Comparison of ENCODE assay signal across 1 cellular context in genomic region chr20:48667889-48668413, GRCh38.
TF ChIP-seq lines count a peak whose summit lies in the region.

No MANE protein-coding gene starts in this region.

TF ChIP-seq in HepG2, 621 proteins besides CTCF, POLR2A, EP300 and RAD21 (continued from another document and continues in another):
- TF ChIP-seq, protein P1, sequence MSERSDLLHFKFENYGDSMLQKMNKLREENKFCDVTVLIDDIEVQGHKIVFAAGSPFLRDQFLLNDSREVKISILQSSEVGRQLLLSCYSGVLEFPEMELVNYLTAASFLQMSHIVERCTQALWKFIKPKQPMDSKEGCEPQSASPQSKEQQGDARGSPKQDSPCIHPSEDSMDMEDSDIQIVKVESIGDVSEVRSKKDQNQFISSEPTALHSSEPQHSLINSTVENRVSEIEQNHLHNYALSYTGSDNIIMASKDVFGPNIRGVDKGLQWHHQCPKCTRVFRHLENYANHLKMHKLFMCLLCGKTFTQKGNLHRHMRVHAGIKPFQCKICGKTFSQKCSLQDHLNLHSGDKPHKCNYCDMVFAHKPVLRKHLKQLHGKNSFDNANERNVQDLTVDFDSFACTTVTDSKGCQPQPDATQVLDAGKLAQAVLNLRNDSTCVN (CRISPR knock-in tag; IDR thresholded peaks at IDR 0.05; ENCODE audit: borderline replicate concordance) = 0 out of 2 replicates have a peak, but pooled peaks have one; percentile 38
- TF ChIP-seq FOSL1 (CRISPR knock-in tag; IDR thresholded peaks at IDR 0.05; ENCODE audit: borderline replicate concordance) (0 out of 2 replicates have a peak, but pooled peaks have one; percentile 30), NFATC3 (CRISPR knock-in tag; IDR thresholded peaks at IDR 0.05) (no peak), ARNTL (CRISPR knock-in tag; IDR thresholded peaks at IDR 0.05) (peak; percentile 47; the same call in 1 of the 2 replicates), SIN3A (IDR thresholded peaks at IDR 0.05; ENCODE audit: borderline replicate concordance, low read depth, low read length) (no peak), SALL1 (CRISPR knock-in tag; IDR thresholded peaks at IDR 0.05) (peak; percentile 26; the same call in 1 of the 2 replicates), MLLT10 (CRISPR knock-in tag; IDR thresholded peaks at IDR 0.05) (no peak), RNF2 (conservative IDR thresholded peaks at IDR 0.05; ENCODE audit: low read depth) (0 out of 2 replicates have a peak, but pooled peaks have one; percentile 53), ASH2L (IDR thresholded peaks at IDR 0.05; ENCODE audit: insufficient read length, low read depth, low read length) (peak; percentile 10), ZNF292 (CRISPR knock-in tag; IDR thresholded peaks at IDR 0.05; ENCODE audit: borderline replicate concordance, low read depth) (0 out of 2 replicates have a peak, but pooled peaks have one; percentile 33), THYN1 (CRISPR knock-in tag; IDR thresholded peaks at IDR 0.05; ENCODE audit: borderline replicate concordance, low read depth) (no peak), MYPOP (CRISPR knock-in tag; IDR thresholded peaks at IDR 0.05) (no peak), CREB3 (CRISPR knock-in tag; IDR thresholded peaks at IDR 0.05) (no peak), SRSF9 (IDR thresholded peaks at IDR 0.05; ENCODE audit: borderline replicate concordance, insufficient read depth, low read depth, low read length, poor library complexity, severe bottlenecking) (no peak), ZSCAN9 (CRISPR knock-in tag; IDR thresholded peaks at IDR 0.05; ENCODE audit: borderline replicate concordance) (0 out of 2 replicates have a peak, but pooled peaks have one; percentile 39), ZNF605 (CRISPR knock-in tag; IDR thresholded peaks at IDR 0.05) (no peak), HMG20B (CRISPR knock-in tag; conservative IDR thresholded peaks at IDR 0.05) (no peak), DMAP1 (CRISPR knock-in tag; IDR thresholded peaks at IDR 0.05) (no peak), SP1 (IDR thresholded peaks at IDR 0.05) (no peak), SP1 (CRISPR knock-in tag; IDR thresholded peaks at IDR 0.05) (no peak), ZNF414 (CRISPR knock-in tag; IDR thresholded peaks at IDR 0.05) (no peak), KLF15 (CRISPR knock-in tag; IDR thresholded peaks at IDR 0.05; ENCODE audit: borderline replicate concordance) (no peak), DNMT1 (CRISPR knock-in tag; IDR thresholded peaks at IDR 0.05) (0 out of 2 replicates have a peak, but pooled peaks have one; percentile 65), ZNF230 (CRISPR knock-in tag; IDR thresholded peaks at IDR 0.05) (no peak), ZNF253 (CRISPR knock-in tag; IDR thresholded peaks at IDR 0.05; ENCODE audit: borderline replicate concordance) (no peak), RAD51 (IDR thresholded peaks at IDR 0.05; ENCODE audit: borderline replicate concordance) (no peak), DPF2 (CRISPR knock-in tag; IDR thresholded peaks at IDR 0.05; ENCODE audit: borderline replicate concordance, low read depth) (no peak), PRDM15 (CRISPR knock-in tag; IDR thresholded peaks at IDR 0.05) (no peak), KDM6A (CRISPR knock-in tag; IDR thresholded peaks at IDR 0.05; ENCODE audit: low read depth) (no peak), ZNF12 (CRISPR knock-in tag; IDR thresholded peaks at IDR 0.05) (no peak), HDAC2 (CRISPR knock-in tag; IDR thresholded peaks at IDR 0.05) (no peak), ZNF720 (CRISPR knock-in tag; IDR thresholded peaks at IDR 0.05) (no peak), ZUFSP (CRISPR knock-in tag; IDR thresholded peaks at IDR 0.05; ENCODE audit: borderline replicate concordance) (no peak), BRF2 (CRISPR knock-in tag; IDR thresholded peaks at IDR 0.05) (no peak), SNAPC5 (CRISPR knock-in tag; IDR thresholded peaks at IDR 0.05; ENCODE audit: borderline replicate concordance) (no peak), TOE1 (CRISPR knock-in tag; IDR thresholded peaks at IDR 0.05) (no peak), STAT5B (CRISPR knock-in tag; IDR thresholded peaks at IDR 0.05) (no peak), ZMYM2 (CRISPR knock-in tag; IDR thresholded peaks at IDR 0.05) (no peak), ZFP90 (CRISPR knock-in tag; IDR thresholded peaks at IDR 0.05; ENCODE audit: borderline replicate concordance) (no peak), ZNF207 (IDR thresholded peaks at IDR 0.05; ENCODE audit: borderline replicate concordance) (no peak), MIXL1 (CRISPR knock-in tag; IDR thresholded peaks at IDR 0.05) (peak; percentile 41; the same call in 1 of the 2 replicates)
- TF ChIP-seq, protein P2, sequence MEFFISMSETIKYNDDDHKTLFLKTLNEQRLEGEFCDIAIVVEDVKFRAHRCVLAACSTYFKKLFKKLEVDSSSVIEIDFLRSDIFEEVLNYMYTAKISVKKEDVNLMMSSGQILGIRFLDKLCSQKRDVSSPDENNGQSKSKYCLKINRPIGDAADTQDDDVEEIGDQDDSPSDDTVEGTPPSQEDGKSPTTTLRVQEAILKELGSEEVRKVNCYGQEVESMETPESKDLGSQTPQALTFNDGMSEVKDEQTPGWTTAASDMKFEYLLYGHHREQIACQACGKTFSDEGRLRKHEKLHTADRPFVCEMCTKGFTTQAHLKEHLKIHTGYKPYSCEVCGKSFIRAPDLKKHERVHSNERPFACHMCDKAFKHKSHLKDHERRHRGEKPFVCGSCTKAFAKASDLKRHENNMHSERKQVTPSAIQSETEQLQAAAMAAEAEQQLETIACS (CRISPR knock-in tag; IDR thresholded peaks at IDR 0.05) = no peak
- TF ChIP-seq, protein P3, sequence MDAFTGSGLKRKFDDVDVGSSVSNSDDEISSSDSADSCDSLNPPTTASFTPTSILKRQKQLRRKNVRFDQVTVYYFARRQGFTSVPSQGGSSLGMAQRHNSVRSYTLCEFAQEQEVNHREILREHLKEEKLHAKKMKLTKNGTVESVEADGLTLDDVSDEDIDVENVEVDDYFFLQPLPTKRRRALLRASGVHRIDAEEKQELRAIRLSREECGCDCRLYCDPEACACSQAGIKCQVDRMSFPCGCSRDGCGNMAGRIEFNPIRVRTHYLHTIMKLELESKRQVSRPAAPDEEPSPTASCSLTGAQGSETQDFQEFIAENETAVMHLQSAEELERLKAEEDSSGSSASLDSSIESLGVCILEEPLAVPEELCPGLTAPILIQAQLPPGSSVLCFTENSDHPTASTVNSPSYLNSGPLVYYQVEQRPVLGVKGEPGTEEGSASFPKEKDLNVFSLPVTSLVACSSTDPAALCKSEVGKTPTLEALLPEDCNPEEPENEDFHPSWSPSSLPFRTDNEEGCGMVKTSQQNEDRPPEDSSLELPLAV (CRISPR knock-in tag; conservative IDR thresholded peaks at IDR 0.05; ENCODE audit: low read depth) = no peak
- TF ChIP-seq, protein P4, sequence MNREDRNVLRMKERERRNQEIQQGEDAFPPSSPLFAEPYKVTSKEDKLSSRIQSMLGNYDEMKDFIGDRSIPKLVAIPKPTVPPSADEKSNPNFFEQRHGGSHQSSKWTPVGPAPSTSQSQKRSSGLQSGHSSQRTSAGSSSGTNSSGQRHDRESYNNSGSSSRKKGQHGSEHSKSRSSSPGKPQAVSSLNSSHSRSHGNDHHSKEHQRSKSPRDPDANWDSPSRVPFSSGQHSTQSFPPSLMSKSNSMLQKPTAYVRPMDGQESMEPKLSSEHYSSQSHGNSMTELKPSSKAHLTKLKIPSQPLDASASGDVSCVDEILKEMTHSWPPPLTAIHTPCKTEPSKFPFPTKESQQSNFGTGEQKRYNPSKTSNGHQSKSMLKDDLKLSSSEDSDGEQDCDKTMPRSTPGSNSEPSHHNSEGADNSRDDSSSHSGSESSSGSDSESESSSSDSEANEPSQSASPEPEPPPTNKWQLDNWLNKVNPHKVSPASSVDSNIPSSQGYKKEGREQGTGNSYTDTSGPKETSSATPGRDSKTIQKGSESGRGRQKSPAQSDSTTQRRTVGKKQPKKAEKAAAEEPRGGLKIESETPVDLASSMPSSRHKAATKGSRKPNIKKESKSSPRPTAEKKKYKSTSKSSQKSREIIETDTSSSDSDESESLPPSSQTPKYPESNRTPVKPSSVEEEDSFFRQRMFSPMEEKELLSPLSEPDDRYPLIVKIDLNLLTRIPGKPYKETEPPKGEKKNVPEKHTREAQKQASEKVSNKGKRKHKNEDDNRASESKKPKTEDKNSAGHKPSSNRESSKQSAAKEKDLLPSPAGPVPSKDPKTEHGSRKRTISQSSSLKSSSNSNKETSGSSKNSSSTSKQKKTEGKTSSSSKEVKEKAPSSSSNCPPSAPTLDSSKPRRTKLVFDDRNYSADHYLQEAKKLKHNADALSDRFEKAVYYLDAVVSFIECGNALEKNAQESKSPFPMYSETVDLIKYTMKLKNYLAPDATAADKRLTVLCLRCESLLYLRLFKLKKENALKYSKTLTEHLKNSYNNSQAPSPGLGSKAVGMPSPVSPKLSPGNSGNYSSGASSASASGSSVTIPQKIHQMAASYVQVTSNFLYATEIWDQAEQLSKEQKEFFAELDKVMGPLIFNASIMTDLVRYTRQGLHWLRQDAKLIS (CRISPR knock-in tag; IDR thresholded peaks at IDR 0.05) = no peak
- TF ChIP-seq, protein P5, sequence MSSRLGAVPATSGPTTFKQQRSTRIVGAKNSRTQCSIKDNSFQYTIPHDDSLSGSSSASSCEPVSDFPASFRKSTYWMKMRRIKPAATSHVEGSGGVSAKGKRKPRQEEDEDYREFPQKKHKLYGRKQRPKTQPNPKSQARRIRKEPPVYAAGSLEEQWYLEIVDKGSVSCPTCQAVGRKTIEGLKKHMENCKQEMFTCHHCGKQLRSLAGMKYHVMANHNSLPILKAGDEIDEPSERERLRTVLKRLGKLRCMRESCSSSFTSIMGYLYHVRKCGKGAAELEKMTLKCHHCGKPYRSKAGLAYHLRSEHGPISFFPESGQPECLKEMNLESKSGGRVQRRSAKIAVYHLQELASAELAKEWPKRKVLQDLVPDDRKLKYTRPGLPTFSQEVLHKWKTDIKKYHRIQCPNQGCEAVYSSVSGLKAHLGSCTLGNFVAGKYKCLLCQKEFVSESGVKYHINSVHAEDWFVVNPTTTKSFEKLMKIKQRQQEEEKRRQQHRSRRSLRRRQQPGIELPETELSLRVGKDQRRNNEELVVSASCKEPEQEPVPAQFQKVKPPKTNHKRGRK (CRISPR knock-in tag; IDR thresholded peaks at IDR 0.05) = no peak
